9 cellular contexts compared by ENCODE assay signal in the genomic region with DNA sequence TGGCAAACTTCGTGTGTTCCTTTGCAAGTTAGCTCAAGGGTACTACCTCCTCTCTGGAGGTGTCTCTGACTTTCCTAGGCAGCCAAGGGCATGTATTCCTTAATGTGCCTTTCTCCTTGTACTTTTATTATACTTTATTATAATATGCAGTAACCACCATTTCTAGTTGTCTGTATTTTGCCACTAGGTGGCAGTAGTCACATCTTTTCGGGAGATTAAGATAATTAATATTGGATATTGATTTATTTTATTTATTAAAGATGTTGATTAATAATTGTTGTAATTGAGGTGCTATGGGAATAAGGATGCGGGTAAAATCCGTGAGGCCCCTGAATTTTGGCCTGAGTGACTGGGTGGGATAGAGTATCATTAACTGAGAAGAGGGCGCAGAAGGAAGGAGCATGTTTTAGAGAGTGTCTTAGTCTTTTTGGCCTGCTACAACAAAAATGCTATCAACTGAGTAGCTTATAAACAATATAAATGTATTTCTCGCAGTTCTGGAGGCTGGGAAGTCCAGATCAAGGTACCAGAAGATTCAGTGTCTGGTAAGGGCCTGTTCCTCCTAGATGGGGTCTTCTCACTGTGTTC.
DNase-seq lines count a peak whose midpoint lies in the region; ATAC-seq, FAIRE-seq and TF ChIP-seq lines count a peak whose summit lies in the region.
"Had no signal": no experiment of that assay in that cellular context is flagged by ENCODE, and none has a peak within 500 bp of the region (broad histone marks: within the 10 kb centered on the region; RNA-seq: fewer than 3 reads in every experiment).

No MANE protein-coding gene starts in this region.

- no peak for FAIRE-seq in A549 (lab: Jason Lieb, UNC)

- H3K27ac ChIP-seq in A549 (no peak overlapping the region), SU-DHL-6 (ENCODE audit: low read depth, low read length) (no peak overlapping the region), hepatocyte (no peak overlapping the region)

- TF ChIP-seq CTCF in A549 (IDR thresholded peaks at IDR 0.05) (peak; percentile 58), GM10248 (IDR thresholded peaks at IDR 0.05; ENCODE audit: control extremely low read depth, extremely low read depth, low read depth, missing control alignments) (peak; percentile 9), SU-DHL-6 (IDR thresholded peaks at IDR 0.05; ENCODE audit: insufficient read depth, low read length, poor library complexity, severe bottlenecking) (peak; percentile 18), hepatocyte (IDR thresholded peaks at IDR 0.05; ENCODE audit: poor library complexity) (peak; percentile 54)

- H3K79me2 ChIP-seq in SU-DHL-6 (ENCODE audit: insufficient read depth, low read length): no peaks in the 10 kb centered on the region
- no peaks in the 10 kb centered on the region for H3K79me2 ChIP-seq in hepatocyte

- H3K9me2 ChIP-seq in SU-DHL-6 (replicated peaks; ENCODE audit: insufficient read depth, low read length) (no peaks in the 10 kb centered on the region), hepatocyte (replicated peaks; ENCODE audit: insufficient read depth) (no peaks in the 10 kb centered on the region)

- H2AFZ ChIP-seq in SU-DHL-6 (ENCODE audit: low read depth, low read length, severe bottlenecking) (no peak overlapping the region), hepatocyte (no peak overlapping the region)

- no peak overlapping the region for H3K9ac ChIP-seq in SU-DHL-6 (ENCODE audit: low read length)

- H3K36me3 ChIP-seq in SU-DHL-6 (ENCODE audit: low read length) (no peaks in the 10 kb centered on the region), hepatocyte (replicated peaks; ENCODE audit: insufficient read depth, low read depth) (no peaks in the 10 kb centered on the region)

- H3K4me3 ChIP-seq in A549 (no peak overlapping the region), SU-DHL-6 (ENCODE audit: insufficient read depth, low read length, poor library complexity, severe bottlenecking) (no peak overlapping the region), hepatocyte (no peak overlapping the region)

- no peaks in the 10 kb centered on the region for H3K9me3 ChIP-seq in A549
- H3K9me3 ChIP-seq in SU-DHL-6 (ENCODE audit: insufficient read depth, low read length): no peaks in the 10 kb centered on the region
- no peaks in the 10 kb centered on the region for H3K9me3 ChIP-seq in hepatocyte (ENCODE audit: low read depth)

- TF ChIP-seq EP300 in A549 (IDR thresholded peaks at IDR 0.05): no peak

- WGBS in A549 (ENCODE audit: missing lambda C conversion rate): 55% methylated on average over 6 of the region's 6 CpGs
- 69% methylated on average over 6 of the region's 6 CpGs for WGBS in hepatocyte (ENCODE audit: low lambda C conversion rate, missing lambda C conversion rate)

- H3K4me1 ChIP-seq in A549: peaks cover 26% of the 10 kb centered on the region; the same call in 2 of the 3 replicates
- no peaks in the 10 kb centered on the region for H3K4me1 ChIP-seq in hepatocyte (ENCODE audit: insufficient read depth)

- in situ Hi-C loops in KBM-7 (cut with MboI; ENCODE audit: low pct_unique_long_range_greater_than_20kb, low sequenced_read_pairs): loop anchor here (5.0 kb wide), 1 partner anchor 246 kb away; no protein-coding TSS in a partner anchor

- CTCF ChIA-PET in A549 (lab: Yijun Ruan, JAX) (interaction anchor here (0.8 to 34.7 kb wide), 7 partner anchors 10 to 257 kb away, joined by 3 to 848 read pairs (median 4); no protein-coding TSS in a partner anchor), GM10248 (lab: Yijun Ruan, JAX) (interaction anchor here (1.0 to 22.4 kb wide), 10 partner anchors 10 to 258 kb away, joined by 3 to 450 read pairs (median 4); no protein-coding TSS in a partner anchor)

- no peaks in the 10 kb centered on the region for H4K20me1 ChIP-seq in SU-DHL-6 (ENCODE audit: low read depth, low read length)
- no peaks in the 10 kb centered on the region for H4K20me1 ChIP-seq in hepatocyte (ENCODE audit: insufficient read depth, poor library complexity, severe bottlenecking)

- no peaks in the 10 kb centered on the region for H3F3A ChIP-seq in SU-DHL-6 (ENCODE audit: insufficient read depth)

- no peak for TF ChIP-seq POLR2A in A549 (IDR thresholded peaks at IDR 0.05; ENCODE audit: low read length)

- H3K4me2 ChIP-seq in A549: no peak overlapping the region
- no peak overlapping the region for H3K4me2 ChIP-seq in SU-DHL-6 (ENCODE audit: low read depth, low read length, poor library complexity, severe bottlenecking)
- H3K4me2 ChIP-seq in hepatocyte: no peak overlapping the region

- POLR2A ChIA-PET in A549 (lab: Yijun Ruan, JAX): no interaction called here
- POLR2A ChIA-PET in GM10248 (lab: Yijun Ruan, JAX): no interaction called here

- H3K27me3 ChIP-seq in SU-DHL-6 (ENCODE audit: low read length) (no peaks in the 10 kb centered on the region), hepatocyte (no peaks in the 10 kb centered on the region)

- peak; percentile 38 to 49; a peak in 4 of 5 replicates for TF ChIP-seq RAD21 in A549 (conservative IDR thresholded peaks at IDR 0.05 in 1 of 2, IDR thresholded peaks at IDR 0.05 in 1 of 2)

- ATAC-seq in A549: no peak
- ATAC-seq: stimulated activated naive CD8-positive, alpha-beta T cell treated with anti-CD3 and anti-CD28 coated beads, Interleukin-15, Interleukin-2, amounts not matched to agents 100 U/mL and 50 U/mL, for 24 hours had no signal

- DNase-seq in A549 (ENCODE audit: low read depth in 1 of 2, low spot score in 1 of 2) (no peak), GM10248 (ENCODE audit: extremely low spot score) (no peak), hepatocyte (ENCODE audit: low spot score) (no peak), NCI-H774 (lab: John Stamatoyannopoulos, UW) (no peak), DMS153 treated with DMSO at 0.1 percent for 48 hours (lab: John Stamatoyannopoulos, UW; ENCODE audit: unreplicated experiment) (no peak), KBM-7 (no peak), NCI-H1436 (lab: John Stamatoyannopoulos, UW) (no peak)
- DNase-seq: stimulated activated naive CD8-positive, alpha-beta T cell treated with anti-CD3 and anti-CD28 coated beads, Interleukin-15, Interleukin-2, amounts not matched to agents 100 U/mL and 50 U/mL, for 24 hours had no signal

TF ChIP-seq in A549, 52 proteins besides CTCF, POLR2A, EP300 and RAD21:
- TF ChIP-seq TFCP2L1 (CRISPR knock-in tag; IDR thresholded peaks at IDR 0.05) (no peak), SMC3 (IDR thresholded peaks at IDR 0.05) (peak; percentile 57), EHMT2 (IDR thresholded peaks at IDR 0.05; ENCODE audit: low read depth) (no peak), ATOH8 (CRISPR knock-in tag; IDR thresholded peaks at IDR 0.05; ENCODE audit: low read depth) (no peak)
- TF ChIP-seq, protein P1, sequence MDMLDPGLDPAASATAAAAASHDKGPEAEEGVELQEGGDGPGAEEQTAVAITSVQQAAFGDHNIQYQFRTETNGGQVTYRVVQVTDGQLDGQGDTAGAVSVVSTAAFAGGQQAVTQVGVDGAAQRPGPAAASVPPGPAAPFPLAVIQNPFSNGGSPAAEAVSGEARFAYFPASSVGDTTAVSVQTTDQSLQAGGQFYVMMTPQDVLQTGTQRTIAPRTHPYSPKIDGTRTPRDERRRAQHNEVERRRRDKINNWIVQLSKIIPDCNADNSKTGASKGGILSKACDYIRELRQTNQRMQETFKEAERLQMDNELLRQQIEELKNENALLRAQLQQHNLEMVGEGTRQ (IDR thresholded peaks at IDR 0.05): no peak
